19 cellular contexts compared by ENCODE assay signal in genomic region chr5:96726802-96727201, GRCh38.
DNase-seq lines count a peak whose midpoint lies in the region; FAIRE-seq and TF ChIP-seq lines count a peak whose summit lies in the region.
"Had no signal": no experiment of that assay in that cellular context is flagged by ENCODE, and none has a peak within 500 bp of the region (broad histone marks: within the 10 kb centered on the region; RNA-seq: fewer than 3 reads in every experiment).

No MANE protein-coding gene starts in this region.

- H3K9me3 Mint-ChIP-seq in HFFc6 (no peaks in the 10 kb centered on the region), astrocyte (ENCODE audit: unreplicated experiment) (no peaks in the 10 kb centered on the region)

- peaks cover 16% of the 10 kb centered on the region for H3K79me2 ChIP-seq in astrocyte (ENCODE audit: insufficient read depth, low read length)

- no peak for FAIRE-seq in astrocyte (lab: Jason Lieb, UNC)
- FAIRE-seq: endometrium, GM12892 had no signal

- H3K27me3 Mint-ChIP-seq in HFFc6 (ENCODE audit: insufficient read depth) (no peaks in the 10 kb centered on the region; the same call in 1 of the 2 replicates), astrocyte (ENCODE audit: low read depth, unreplicated experiment) (no peaks in the 10 kb centered on the region)

- intact Hi-C loops in ascending aorta (cut with DNase I) = no loop called here

- DNase-seq in DMS 273 (lab: John Stamatoyannopoulos, UW; ENCODE audit: unreplicated experiment) (peak; percentile 5), DMS 273 treated with DMSO at 0.1 percent for 48 hours (lab: John Stamatoyannopoulos, UW) (no peak), HFFc6 (no peak), astrocyte (ENCODE audit: low read depth) (no peak), right atrium auricular region (ENCODE audit: low spot score) (no peak), ascending aorta (ENCODE audit: low spot score in 2 of 2) (no peak), iPS-NIHi7 (ENCODE audit: extremely low spot score) (no peak)
- DNase-seq in NK-92 treated with Interleukin-12 subunit alpha and Interleukin-12 subunit beta, amount 100 ng/mL, for 24 hours (lab: John Stamatoyannopoulos, UW) = no peak
- DNase-seq: activated CD4-positive, alpha-beta T cell treated with anti-CD3 and anti-CD28 coated beads, Interleukin-2, amount 50 U/mL, for 1 hour; activated naive CD4-positive, alpha-beta T cell; anterior cingulate cortex; BE2C; foreskin keratinocyte; SW 1271 had no signal

- H3K4me2 ChIP-seq in astrocyte (ENCODE audit: low read length) = no peak overlapping the region

- H3K9me3 ChIP-seq in astrocyte (ENCODE audit: insufficient read depth, low read depth, low read length) (no peaks in the 10 kb centered on the region), right atrium auricular region (no peaks in the 10 kb centered on the region), ascending aorta (no peaks in the 10 kb centered on the region)
- H3K9me3 ChIP-seq: BE2C, neutrophil, thoracic aorta had no signal

- H3K27me3 ChIP-seq in astrocyte (ENCODE audit: insufficient read depth, low read length) (no peaks in the 10 kb centered on the region), right atrium auricular region (no peaks in the 10 kb centered on the region), ascending aorta (no peaks in the 10 kb centered on the region)
- H3K27me3 ChIP-seq: BE2C, foreskin keratinocyte, neutrophil had no signal

- peak overlapping the region; percentile 13 for H3K27ac Mint-ChIP-seq in HFFc6
- peak overlapping the region; percentile 23 for H3K27ac Mint-ChIP-seq in astrocyte (ENCODE audit: unreplicated experiment)

- H3K27ac ChIP-seq in astrocyte (ENCODE audit: low read depth, low read length) (no peak overlapping the region), right atrium auricular region (peak overlapping the region; percentile 71 to 98), ascending aorta (no peak overlapping the region)
- H3K27ac ChIP-seq: 22Rv1, foreskin keratinocyte, neutrophil, thoracic aorta had no signal

- no peak overlapping the region for H2AFZ ChIP-seq in astrocyte (ENCODE audit: low read depth, low read length)

- peaks cover 17% of the 10 kb centered on the region for H4K20me1 ChIP-seq in astrocyte (ENCODE audit: insufficient read depth, low read length)

- H3K36me3 ChIP-seq in astrocyte (ENCODE audit: insufficient read depth, low read length) (peaks cover 24% of the 10 kb centered on the region), right atrium auricular region (peaks cover 43% of the 10 kb centered on the region), ascending aorta (peaks cover 20 to 34% of the 10 kb centered on the region in 2 donors)
- H3K36me3 ChIP-seq: BE2C had no signal

- peaks cover 6% of the 10 kb centered on the region for H3K4me1 Mint-ChIP-seq in HFFc6 (ENCODE audit: low read depth)
- peaks cover 8% of the 10 kb centered on the region for H3K4me1 Mint-ChIP-seq in astrocyte (ENCODE audit: low read depth, unreplicated experiment)

- H3K9ac ChIP-seq in astrocyte (ENCODE audit: low read length) = no peak overlapping the region

- H3K36me3 Mint-ChIP-seq in HFFc6 (ENCODE audit: low read depth) (peaks cover 14% of the 10 kb centered on the region), astrocyte (ENCODE audit: low read depth, unreplicated experiment) (peaks cover 5% of the 10 kb centered on the region)

- H3K4me3 ChIP-seq in astrocyte (ENCODE audit: insufficient read depth, low read depth, low read length) = no peak overlapping the region
- H3K4me3 ChIP-seq in right atrium auricular region = no peak overlapping the region
- no peak overlapping the region for H3K4me3 ChIP-seq in ascending aorta
- H3K4me3 ChIP-seq: thoracic aorta had no signal

- TF ChIP-seq CTCF in HFFc6 (IDR thresholded peaks at IDR 0.05) (no peak), astrocyte (IDR thresholded peaks at IDR 0.05; ENCODE audit: insufficient read depth, low read depth, low read length) (no peak), right atrium auricular region (IDR thresholded peaks at IDR 0.05) (no peak), ascending aorta (IDR thresholded peaks at IDR 0.05) (no peak)

- H3K4me1 ChIP-seq in astrocyte (ENCODE audit: insufficient read depth, low read length) = no peaks in the 10 kb centered on the region
- peaks cover 0 to 35% of the 10 kb centered on the region in 2 donors for H3K4me1 ChIP-seq in right atrium auricular region
- H3K4me1 ChIP-seq in ascending aorta = no peaks in the 10 kb centered on the region
- H3K4me1 ChIP-seq: BE2C, foreskin keratinocyte had no signal

- H3K4me3 Mint-ChIP-seq in HFFc6 (no peak overlapping the region), astrocyte (ENCODE audit: unreplicated experiment) (no peak overlapping the region)

Comparison
In these comparisons a context has a peak if more than half of its experiments do, and no peak if none do; other contexts are left out.
1. H3K27ac ChIP-seq: peak in right atrium auricular region (2 of 2); none in astrocyte (single experiment) and ascending aorta (0 of 2).